ENCODE assay signal across 8 cellular contexts in the genomic region with DNA sequence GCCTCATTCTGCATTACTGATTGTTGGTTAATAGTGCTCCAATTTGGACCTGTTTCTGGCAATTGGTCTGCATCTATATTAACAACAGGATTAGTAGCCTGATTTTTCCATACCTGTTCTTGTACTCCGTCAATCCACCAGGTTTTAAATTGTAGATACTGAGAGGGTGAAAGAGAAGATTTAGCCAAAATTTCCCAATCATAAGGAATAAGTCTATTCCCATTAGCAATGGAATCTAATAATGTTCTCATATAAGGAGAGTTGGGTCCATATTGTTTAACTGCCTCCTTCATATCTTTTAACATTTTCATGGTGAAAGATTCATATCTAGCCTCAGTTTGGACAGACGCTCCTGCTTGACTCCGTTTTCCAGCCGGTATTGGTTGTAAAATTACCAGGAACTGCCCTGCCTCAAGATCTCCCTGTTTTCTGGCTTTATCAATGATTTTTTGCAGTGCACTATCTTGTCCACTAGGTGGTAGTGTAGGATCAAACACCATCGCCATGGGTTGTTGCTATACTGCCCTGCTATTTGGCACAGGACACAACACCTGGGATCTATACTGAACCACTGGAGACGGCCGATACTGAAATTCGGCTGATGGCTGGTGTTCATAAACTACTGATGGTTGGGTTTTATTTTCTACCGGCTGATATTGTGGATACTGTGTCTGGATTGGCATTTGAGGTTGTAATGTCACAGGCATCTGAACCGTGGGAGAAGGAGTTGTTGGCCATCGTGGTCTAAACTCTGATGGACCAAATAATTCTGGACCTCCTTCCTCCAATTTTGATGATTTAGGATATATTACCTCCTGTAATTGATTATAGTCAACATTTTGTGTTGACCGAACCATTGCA. TPM values are rescaled to one million over a fixed set of nuclear protein-coding genes. Genes with fewer than 3 reads are reported as not detected.
DNase-seq lines count a peak whose midpoint lies in the region; ATAC-seq and TF ChIP-seq lines count a peak whose summit lies in the region.

No MANE protein-coding gene starts in this region.

- TF ChIP-seq CTCF in C4-2B (conservative IDR thresholded peaks at IDR 0.05): peak; percentile 80
- peak; percentile 97 for TF ChIP-seq CTCF in left ventricle myocardium inferior (IDR thresholded peaks at IDR 0.05; ENCODE audit: borderline replicate concordance)

- H3K27me3 ChIP-seq in left ventricle myocardium inferior (ENCODE audit: low read depth): no peaks in the 10 kb centered on the region

- no peak overlapping the region for H3K27ac ChIP-seq in C4-2B
- H3K27ac ChIP-seq in left ventricle myocardium inferior (replicated peaks): no peak overlapping the region

- intact Hi-C loops in left ventricle myocardium inferior (cut with micrococcal nuclease): no loop called here
- intact Hi-C loops in sciatic nerve (cut with DNase I): no loop called here

- peak; percentile 61 to 90 (median 88) for DNase-seq in NCI-H1417 (lab: John Stamatoyannopoulos, UW)
- DNase-seq in SK-N-DZ (ENCODE audit: low spot score): peak; percentile 55
- peak; percentile 36 for DNase-seq in amniotic stem cell (lab: John Stamatoyannopoulos, UW)
- DNase-seq in left ventricle myocardium inferior: no peak
- DNase-seq in sciatic nerve (ENCODE audit: low spot score): no peak

- peaks cover 3% of the 10 kb centered on the region for H3K4me1 ChIP-seq in left ventricle myocardium inferior

- H3K9me3 ChIP-seq in left ventricle myocardium inferior (replicated peaks): peaks cover under 1% of the 10 kb centered on the region

- H3K4me3 ChIP-seq in left ventricle myocardium inferior: no peak overlapping the region

- peak; percentile 68 for ATAC-seq in GM21423 (IDR thresholded peaks at IDR 0.05; ENCODE audit: unreplicated experiment)
- peak; percentile 88 for ATAC-seq in sciatic nerve
- ATAC-seq in HG02938 (IDR thresholded peaks at IDR 0.05; ENCODE audit: unreplicated experiment): no peak

- H3K36me3 ChIP-seq in left ventricle myocardium inferior: no peaks in the 10 kb centered on the region

RNA-seq across cellular contexts. Expression of a gene that starts 25.2 kb away (rescaled TPM):
- 1.9 and 4.2 TPM in 2 replicates for polyA plus RNA-seq in SK-N-DZ (2014; cell fraction: cytosol; rRNA removed)
- polyA plus RNA-seq in SK-N-DZ (2014; cell fraction: nucleus; rRNA removed): 0.17 and 3.4 TPM in 2 replicates
- total RNA-seq in left ventricle myocardium inferior (15.7 TPM), sciatic nerve (23.0 TPM)

RNA-seq across cellular contexts. Expression of a gene that starts 37.9 kb away (rescaled TPM):
- polyA plus RNA-seq in SK-N-DZ (2014; cell fraction: cytosol; rRNA removed): 13.1 and 15.7 TPM in 2 replicates
- polyA plus RNA-seq in SK-N-DZ (2014; cell fraction: nucleus; rRNA removed): 158 and 175 TPM in 2 replicates
- total RNA-seq in left ventricle myocardium inferior: 0.11 TPM
- 0.58 TPM for total RNA-seq in sciatic nerve

RNA-seq across cellular contexts. Expression of a gene that starts 57.5 kb away (rescaled TPM):
- polyA plus RNA-seq in SK-N-DZ (2014; cell fraction: cytosol; rRNA removed): 0.41 TPM in 1 of 2 replicates, not detected in the other
- 0.39 and 1.4 TPM in 2 replicates for polyA plus RNA-seq in SK-N-DZ (2014; cell fraction: nucleus; rRNA removed)
- not detected for total RNA-seq in left ventricle myocardium inferior
- not detected for total RNA-seq in sciatic nerve

Comparison
In these comparisons a context has a peak if more than half of its experiments do, and no peak if none do; other contexts are left out.
1. DNase-seq: peak in NCI-H1417 (3 of 3), SK-N-DZ (single experiment) and amniotic stem cell (single experiment); none in left ventricle myocardium inferior (single experiment) and sciatic nerve (single experiment).